ENCODE assay signal across 32 cellular contexts in the genomic region with DNA sequence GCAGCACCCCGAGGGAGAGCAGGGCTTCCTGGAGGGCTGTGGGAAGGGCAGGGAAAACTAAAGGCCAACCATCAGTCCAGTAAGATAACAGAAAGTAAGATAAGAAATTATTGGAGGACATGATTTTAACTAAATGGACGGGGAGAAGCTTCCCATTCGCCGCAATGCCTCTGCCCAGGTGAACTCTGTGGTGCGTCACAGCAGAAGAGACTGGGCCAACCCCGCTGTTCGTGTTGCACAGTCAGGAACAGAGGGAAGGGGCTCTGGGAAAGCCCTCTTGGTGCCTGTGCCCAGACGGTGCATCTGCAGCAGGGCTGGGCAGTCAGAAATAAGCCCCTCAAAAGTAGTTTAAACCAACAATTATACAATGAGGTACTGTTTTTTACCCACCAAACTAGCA.
"Had no signal": no experiment of that assay in that cellular context is flagged by ENCODE, and none has a peak within 500 bp of the region (broad histone marks: within the 10 kb centered on the region; RNA-seq: fewer than 3 reads in every experiment).

No MANE protein-coding gene starts in this region.

- H3K36me3 ChIP-seq: adrenal gland, brain microvascular endothelial cell, breast epithelium had no signal

- H3K27ac ChIP-seq: adrenal gland, body of pancreas, brain microvascular endothelial cell, VCaP had no signal

- H3K4me1 ChIP-seq: adrenal gland, body of pancreas, breast epithelium had no signal

- ATAC-seq: activated CD8-positive, alpha-beta T cell treated with anti-CD3 and anti-CD28 coated beads for 36 hours; activated naive CD4-positive, alpha-beta T cell treated with anti-CD3 and anti-CD28 coated beads, Interleukin-2, amount 50 U/mL, for 72 hours; activated T-cell treated with anti-CD3 and anti-CD28 coated beads, Interleukin-2, amount 50 U/mL, for 4 hours; activated T-cell treated with anti-CD3 and anti-CD28 coated beads, Interleukin-2, amount 50 U/mL, for 72 hours; activated T-helper 17 cell treated with anti-CD3 and anti-CD28 coated beads, Interleukin-2, amount 50 U/mL, for 72 hours; body of pancreas had no signal

- H3K4me3 ChIP-seq: adrenal gland, body of pancreas, breast epithelium had no signal

- DNase-seq: activated B cell treated with CpG ODN at 0.5 μM for 24 hours; activated CD4-positive, alpha-beta memory T cell treated with anti-CD3 and anti-CD28 coated beads for 36 hours; activated CD4-positive, alpha-beta T cell treated with anti-CD3 and anti-CD28 coated beads for 4 hours; activated CD4-positive, alpha-beta T cell treated with anti-CD3 and anti-CD28 coated beads, Interleukin-2, amount 10 ng/mL, durations not matched to agents 24 days and 14 days; activated CD4-positive, alpha-beta T cell treated with anti-CD3 and anti-CD28 coated beads, Interleukin-2, amount 50 U/mL, for 1 hour; activated CD4-positive, alpha-beta T cell treated with anti-CD3 and anti-CD28 coated beads, Interleukin-2, amount 50 U/mL, for 4 hours; activated CD4-positive, CD25-positive, alpha-beta regulatory T cell treated with anti-CD3 and anti-CD28 coated beads, Interleukin-2, amount 50 U/mL, for 72 hours; activated CD8-positive, alpha-beta memory T cell treated with anti-CD3 and anti-CD28 coated beads, Interleukin-2, amount 50 U/mL, for 4 hours; activated CD8-positive, alpha-beta T cell treated with anti-CD3 and anti-CD28 coated beads for 36 hours; activated effector memory CD4-positive, alpha-beta T cell treated with anti-CD3 and anti-CD28 coated beads, Interleukin-2, amount 50 U/mL, for 16 hours; activated gamma-delta T cell treated with Interleukin-2 at 50 U/mL for 16 hours; activated naive CD4-positive, alpha-beta T cell; activated naive CD4-positive, alpha-beta T cell treated with anti-CD3 and anti-CD28 coated beads for 36 hours; activated naive CD4-positive, alpha-beta T cell treated with anti-CD3 and anti-CD28 coated beads, Interleukin-2, amount 50 U/mL, for 16 hours; activated naive CD8-positive, alpha-beta T cell treated with anti-CD3 and anti-CD28 coated beads for 36 hours; activated T-cell treated with anti-CD3 and anti-CD28 coated beads for 4 hours; activated T-cell treated with anti-CD3 and anti-CD28 coated beads, Interleukin-2, amount 50 U/mL, for 1 hour; activated T-cell treated with anti-CD3 and anti-CD28 coated beads, Interleukin-2, amount 50 U/mL, for 4 hours; activated T-cell treated with anti-CD3 and anti-CD28 coated beads, Interleukin-2, amount 50 U/mL, for 72 hours; adrenal gland; amniotic stem cell; aorta; body of pancreas; brain microvascular endothelial cell; central memory CD4-positive, alpha-beta T cell; T-helper 1 cell; T-helper 2 cell; T-helper 9 cell had no signal

- H3K9me3 ChIP-seq: adrenal gland, body of pancreas had no signal

- H3K27me3 ChIP-seq: adrenal gland, body of pancreas, brain microvascular endothelial cell, breast epithelium had no signal
